1 cellular context compared by ENCODE assay signal in the genomic region with DNA sequence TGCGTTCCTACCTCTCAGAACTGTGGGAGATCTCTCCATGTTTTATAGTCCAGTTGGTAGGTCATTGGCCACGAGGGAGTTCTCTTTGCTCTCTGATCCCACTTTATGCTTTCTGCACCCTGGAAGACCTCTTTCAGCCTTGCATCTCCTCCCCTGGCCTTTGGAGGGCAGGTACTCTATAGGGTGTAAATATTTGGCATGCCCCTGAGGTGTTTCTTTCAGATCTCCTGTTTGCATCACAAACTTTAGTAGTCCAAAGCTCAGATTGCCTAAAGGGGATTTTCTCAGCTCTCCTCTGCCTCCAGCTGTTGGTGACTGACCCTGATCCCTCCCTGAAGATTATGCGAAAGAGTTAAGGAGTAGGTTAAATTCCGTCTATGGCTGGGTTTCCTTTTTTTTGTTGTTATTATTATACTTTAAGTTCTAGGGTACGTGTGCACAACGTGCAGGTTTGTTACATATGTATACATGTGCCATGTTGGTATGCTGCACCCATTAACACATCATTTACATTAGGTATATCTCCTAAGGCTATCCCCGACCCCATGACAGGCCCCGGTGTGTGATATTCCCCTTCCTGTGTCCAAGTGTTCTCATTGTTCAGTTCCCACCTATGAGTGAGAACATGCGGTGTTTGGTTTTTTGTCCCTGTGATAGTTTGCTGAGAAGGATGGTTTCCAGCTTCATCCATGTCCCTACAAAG. TPM values are rescaled to one million over a fixed set of nuclear protein-coding genes. Genes with fewer than 3 reads are reported as not detected.
"Had no signal": no experiment of that assay in that cellular context is flagged by ENCODE, and none has a peak within 500 bp of the region (broad histone marks: within the 10 kb centered on the region; RNA-seq: fewer than 3 reads in every experiment).

No MANE protein-coding gene starts in this region.

RNA-seq across cellular contexts. Expression of gene KLHDC1, which starts 29.0 kb away (rescaled TPM):
- total RNA-seq: HT1080 had no signal
